ENCODE assay signal across 26 cellular contexts in genomic region chrX:105375816-105376215, GRCh38.
DNase-seq lines count a peak whose midpoint lies in the region; ATAC-seq and TF ChIP-seq lines count a peak whose summit lies in the region.
"Had no signal": no experiment of that assay in that cellular context is flagged by ENCODE, and none has a peak within 500 bp of the region (broad histone marks: within the 10 kb centered on the region; RNA-seq: fewer than 3 reads in every experiment).

No MANE protein-coding gene starts in this region.

- DNase-seq in RWPE2 (ENCODE audit: low spot score) (no peak), fibroblast of gingiva (ENCODE audit: low read depth) (peak; percentile 24), left kidney (ENCODE audit: low read depth, low spot score) (peak; percentile 2), globus pallidus (ENCODE audit: low spot score) (no peak)
- DNase-seq in activated CD4-positive, alpha-beta T cell treated with anti-CD3 and anti-CD28 coated beads, Interleukin-2, amount 10 ng/mL, durations not matched to agents 7 days and 5 days = no peak
- DNase-seq: 8988T; activated naive CD4-positive, alpha-beta T cell treated with anti-CD3 and anti-CD28 coated beads, Interleukin-2, amount 50 U/mL, for 16 hours; activated T-cell treated with anti-CD3 and anti-CD28 coated beads, Interleukin-2, amount 50 U/mL, for 72 hours; colonic mucosa; IMR-90; left ventricle myocardium inferior; mucosa of descending colon; NCI-H1694; NCI-H2171 treated with DMSO at 0.1 percent for 48 hours; NCI-H748 treated with DMSO at 0.1 percent for 48 hours; Right ventricle myocardium superior; stimulated activated CD4-positive, alpha-beta T cell treated with anti-CD3 and anti-CD28 coated beads, Interleukin-12 subunit alpha, Interleukin-12 subunit beta, amount 100 ng/mL, for 4 hours; stomach; SW 1271 had no signal

- H3K4me3 ChIP-seq in ACC112 (ENCODE audit: low read depth, low read length) (no peak overlapping the region), RWPE2 (ENCODE audit: severe bottlenecking) (no peak overlapping the region)
- H3K4me3 ChIP-seq: ascending aorta, BLaER1, colonic mucosa, left ventricle myocardium inferior, mucosa of descending colon, neural progenitor cell, stomach had no signal

- peak overlapping the region; percentile 5 for H2AFZ ChIP-seq in ACC112 (ENCODE audit: low read length, unreplicated experiment)
- H2AFZ ChIP-seq: neural progenitor cell had no signal

- H3K27ac Mint-ChIP-seq in activated CD4-positive, alpha-beta T cell treated with anti-CD3 and anti-CD28 coated beads, Interleukin-2, amount 10 ng/mL, durations not matched to agents 7 days and 5 days = no peak overlapping the region
- H3K27ac Mint-ChIP-seq: activated T-cell treated with anti-CD3 and anti-CD28 coated beads, Interleukin-2, amount 50 U/mL, for 72 hours; neural progenitor cell; type B pancreatic cell had no signal

- no peak for TF ChIP-seq CTCF in RWPE2 (IDR thresholded peaks at IDR 0.05; ENCODE audit: poor library complexity, severe bottlenecking)

- H3K9me3 ChIP-seq in RWPE2 (ENCODE audit: severe bottlenecking) = no peaks in the 10 kb centered on the region
- H3K9me3 ChIP-seq: ascending aorta, colonic mucosa, mucosa of descending colon had no signal

- no peaks in the 10 kb centered on the region for H3K9me3 Mint-ChIP-seq in activated CD4-positive, alpha-beta T cell treated with anti-CD3 and anti-CD28 coated beads, Interleukin-2, amount 10 ng/mL, durations not matched to agents 7 days and 5 days
- H3K9me3 Mint-ChIP-seq: activated T-cell treated with anti-CD3 and anti-CD28 coated beads, Interleukin-2, amount 50 U/mL, for 72 hours; type B pancreatic cell had no signal

- H3K4me3 Mint-ChIP-seq in activated CD4-positive, alpha-beta T cell treated with anti-CD3 and anti-CD28 coated beads, Interleukin-2, amount 10 ng/mL, durations not matched to agents 7 days and 5 days = no peak overlapping the region
- H3K4me3 Mint-ChIP-seq: activated T-cell treated with anti-CD3 and anti-CD28 coated beads, Interleukin-2, amount 50 U/mL, for 72 hours; neural progenitor cell; type B pancreatic cell had no signal

- no peaks in the 10 kb centered on the region for H3K27me3 Mint-ChIP-seq in activated CD4-positive, alpha-beta T cell treated with anti-CD3 and anti-CD28 coated beads, Interleukin-2, amount 10 ng/mL, durations not matched to agents 7 days and 5 days
- H3K27me3 Mint-ChIP-seq: type B pancreatic cell had no signal

- H3K27me3 ChIP-seq in ACC112 (ENCODE audit: insufficient read depth, low read length) (no peaks in the 10 kb centered on the region), RWPE2 (ENCODE audit: insufficient read depth, poor library complexity, severe bottlenecking) (no peaks in the 10 kb centered on the region)
- H3K27me3 ChIP-seq: ascending aorta, BLaER1, colonic mucosa, neural progenitor cell, stomach had no signal

- H3K4me1 Mint-ChIP-seq in activated CD4-positive, alpha-beta T cell treated with anti-CD3 and anti-CD28 coated beads, Interleukin-2, amount 10 ng/mL, durations not matched to agents 7 days and 5 days = no peaks in the 10 kb centered on the region
- H3K4me1 Mint-ChIP-seq: neural progenitor cell had no signal

- peak; percentile 57; the same call in 2 of the 3 replicates for ATAC-seq in RWPE2 (ENCODE audit: low read depth)
- no peak for ATAC-seq in GM21526 (IDR thresholded peaks at IDR 0.05; ENCODE audit: low FRiP score, unreplicated experiment)
- ATAC-seq in GM21576 (IDR thresholded peaks at IDR 0.05; ENCODE audit: unreplicated experiment) = no peak
- ATAC-seq: activated T-cell treated with anti-CD3 and anti-CD28 coated beads, Interleukin-2, amount 50 U/mL, for 72 hours; mucosa of descending colon had no signal

- POLR2A ChIA-PET in activated CD4-positive, alpha-beta T cell treated with anti-CD3 and anti-CD28 coated beads, Interleukin-2, amount 10 ng/mL, durations not matched to agents 7 days and 5 days (lab: Charles Lee) = no interaction called here

- H3K79me2 ChIP-seq in ACC112 (ENCODE audit: control insufficient read depth, insufficient read depth, low read length, unreplicated experiment) = no peaks in the 10 kb centered on the region

- H3K4me1 ChIP-seq in ACC112 (ENCODE audit: control insufficient read depth, insufficient read depth, low read length, unreplicated experiment) (peaks cover 4% of the 10 kb centered on the region), RWPE2 (ENCODE audit: insufficient read depth, poor library complexity, severe bottlenecking) (peaks cover 3% of the 10 kb centered on the region)
- H3K4me1 ChIP-seq: ascending aorta, BLaER1, colonic mucosa, left ventricle myocardium inferior, neural progenitor cell, stomach had no signal

- CTCF ChIA-PET in activated CD4-positive, alpha-beta T cell treated with anti-CD3 and anti-CD28 coated beads, Interleukin-2, amount 10 ng/mL, durations not matched to agents 7 days and 5 days (lab: Charles Lee) = no interaction called here

- H3K36me3 ChIP-seq in ACC112 (ENCODE audit: insufficient read depth, low read length) (no peaks in the 10 kb centered on the region), RWPE2 (ENCODE audit: low read depth) (no peaks in the 10 kb centered on the region)
- H3K36me3 ChIP-seq: ascending aorta, BLaER1, colonic mucosa, left ventricle myocardium inferior, neural progenitor cell, stomach had no signal

- 0 out of 2 replicates have a peak overlapping the region, but pooled peaks have one; percentile 13 for H3K27ac ChIP-seq in ACC112 (ENCODE audit: low read depth, low read length)
- peak overlapping the region; percentile 21 for H3K27ac ChIP-seq in RWPE2 (ENCODE audit: poor library complexity, severe bottlenecking)
- H3K27ac ChIP-seq: ascending aorta, BLaER1, colonic mucosa, left ventricle myocardium inferior, neural progenitor cell, stomach had no signal

- H3K36me3 Mint-ChIP-seq in activated CD4-positive, alpha-beta T cell treated with anti-CD3 and anti-CD28 coated beads, Interleukin-2, amount 10 ng/mL, durations not matched to agents 7 days and 5 days (ENCODE audit: low read depth) = no peaks in the 10 kb centered on the region
- H3K36me3 Mint-ChIP-seq: neural progenitor cell, type B pancreatic cell had no signal

Comparison
In these comparisons a context has a peak if more than half of its experiments do, and no peak if none do; other contexts are left out.
1. DNase-seq: peak in fibroblast of gingiva (single experiment) and left kidney (single experiment); none in RWPE2 (single experiment), globus pallidus (single experiment) and activated CD4-positive, alpha-beta T cell treated with anti-CD3 and anti-CD28 coated beads, Interleukin-2, amount 10 ng/mL, durations not matched to agents 7 days and 5 days (single experiment).